In genomic region chr5:139682016-139682975, GRCh38 we compare ENCODE assay signal across 18 cellular contexts. TPM values are rescaled to one million over a fixed set of nuclear protein-coding genes. Genes with fewer than 3 reads are reported as not detected.
DNase-seq lines count a peak whose midpoint lies in the region; ATAC-seq, FAIRE-seq and TF ChIP-seq lines count a peak whose summit lies in the region.
"Had no signal": no experiment of that assay in that cellular context is flagged by ENCODE, and none has a peak within 500 bp of the region (broad histone marks: within the 10 kb centered on the region; RNA-seq: fewer than 3 reads in every experiment).

No MANE protein-coding gene starts in this region.

- TF ChIP-seq CTCF in H1 (IDR thresholded peaks at IDR 0.05; ENCODE audit: control extremely low read depth in 1 of 3, insufficient read depth in 1 of 3, low read depth in 1 of 3, low read length in 3 of 3) (no peak), nephron progenitor cell (IDR thresholded peaks at IDR 0.05) (no peak)

- 0 out of 2 replicates have a peak overlapping the region, but pooled peaks have one; percentile 7 for H2BK12ac ChIP-seq in H1 (ENCODE audit: low read depth, low read length)

- H3K9me3 Mint-ChIP-seq in nephron progenitor cell, result no peaks in the 10 kb centered on the region
- no peaks in the 10 kb centered on the region for H3K9me3 Mint-ChIP-seq in stimulated activated naive CD8-positive, alpha-beta T cell treated with anti-CD3 and anti-CD28 coated beads, Interleukin-15, amount 100 ng/mL, for 72 hours
- H3K9me3 Mint-ChIP-seq: activated naive CD8-positive, alpha-beta T cell treated with anti-CD3 and anti-CD28 coated beads for 36 hours had no signal

- H3K4me3 Mint-ChIP-seq in nephron progenitor cell, result peak overlapping the region; percentile 18
- peak overlapping the region; percentile 19 to 24 for H3K4me3 Mint-ChIP-seq in stimulated activated naive CD8-positive, alpha-beta T cell treated with anti-CD3 and anti-CD28 coated beads, Interleukin-15, amount 100 ng/mL, for 72 hours
- H3K4me3 Mint-ChIP-seq: activated naive CD8-positive, alpha-beta T cell treated with anti-CD3 and anti-CD28 coated beads for 36 hours had no signal

- no peak overlapping the region; a peak in 1 of 4 replicates for H3K4me2 ChIP-seq in H1 (ENCODE audit: insufficient read depth in 1 of 2, low read depth in 2 of 2, low read length in 2 of 2)

- no peaks in the 10 kb centered on the region for H3K27me3 Mint-ChIP-seq in nephron progenitor cell (ENCODE audit: low read depth, poor library complexity)
- H3K27me3 Mint-ChIP-seq in stimulated activated naive CD8-positive, alpha-beta T cell treated with anti-CD3 and anti-CD28 coated beads, Interleukin-15, amount 100 ng/mL, for 72 hours, result no peaks in the 10 kb centered on the region
- H3K27me3 Mint-ChIP-seq: activated naive CD8-positive, alpha-beta T cell treated with anti-CD3 and anti-CD28 coated beads for 36 hours had no signal

- H3K14ac ChIP-seq in H1 (ENCODE audit: insufficient read length), result no peak overlapping the region

- no peak for TF ChIP-seq EP300 in H1 (IDR thresholded peaks at IDR 0.05; ENCODE audit: borderline replicate concordance in 1 of 2, low read depth in 2 of 2, low read length in 2 of 2)

- peaks cover 20% of the 10 kb centered on the region for H3K79me1 ChIP-seq in H1 (ENCODE audit: low read depth, low read length)

- POLR2A ChIA-PET in H1 (lab: Charles Lee; ENCODE audit: partially characterized antibody) (interaction anchor here (1.1 to 5.2 kb wide), 7 partner anchors 11 to 34 kb away, joined by 3 to 20 read pairs (median 5); partner anchors contain the start of gene CXXC5), HEK293T (lab: Yijun Ruan, JAX) (no interaction called here)

- H2BK120ac ChIP-seq in H1 (replicated peaks; ENCODE audit: low read depth, low read length), result no peak overlapping the region

- H3K56ac ChIP-seq in H1 (replicated peaks; ENCODE audit: insufficient read length, low read depth, low read length), result no peak overlapping the region

- H3K9me3 ChIP-seq in KOPT-K1 (ENCODE audit: insufficient read depth, low read length, poor library complexity, severe bottlenecking), result no peaks in the 10 kb centered on the region
- H3K9me3 ChIP-seq in H1 (ENCODE audit: insufficient read depth in 2 of 2, low read depth in 1 of 2, low read length in 1 of 2), result no peaks in the 10 kb centered on the region
- H3K9me3 ChIP-seq: ovary had no signal

- H2AK5ac ChIP-seq in H1 (ENCODE audit: low read depth, low read length), result peak overlapping the region; percentile 91; the same call in 1 of the 2 replicates

- H3K23ac ChIP-seq in H1 (ENCODE audit: insufficient read length), result no peak overlapping the region

- H3K36me3 Mint-ChIP-seq in nephron progenitor cell (ENCODE audit: low read depth), result peaks cover 53% of the 10 kb centered on the region
- H3K36me3 Mint-ChIP-seq: activated naive CD8-positive, alpha-beta T cell treated with anti-CD3 and anti-CD28 coated beads for 36 hours had no signal

- peaks cover 0 to 17% of the 10 kb centered on the region in 2 experiments; a peak in 2 of 4 replicates for H3K79me2 ChIP-seq in H1 (ENCODE audit: control insufficient read depth in 1 of 2, insufficient read depth in 2 of 2, low read length in 2 of 2)

- H3K4ac ChIP-seq in H1 (replicated peaks; ENCODE audit: insufficient read length, low read depth, low read length), result no peak overlapping the region

- peak overlapping the region; percentile 31 for H3K27ac ChIP-seq in KOPT-K1 (ENCODE audit: low read depth, low read length, poor library complexity, severe bottlenecking)
- no peak overlapping the region for H3K27ac ChIP-seq in H1 (ENCODE audit: low read depth, low read length)
- H3K27ac ChIP-seq: C4-2B, foreskin keratinocyte, ovary had no signal

- WGBS in H1 (ENCODE audit: extremely low coverage in 1 of 2, insufficient coverage in 1 of 2, insufficient read length in 1 of 2, insufficient replicate concordance in 2 of 2, low coverage in 1 of 2, low lambda C conversion rate in 2 of 2, missing lambda C conversion rate in 1 of 2), 2 experiments, result 91% methylated on average over 28 of the region's 29 CpGs; no CpG with 5 or more reads in 1 of the 2 experiments

- peaks cover 89% of the 10 kb centered on the region for H3K4me1 Mint-ChIP-seq in nephron progenitor cell
- peaks cover 34% of the 10 kb centered on the region for H3K4me1 Mint-ChIP-seq in stimulated activated naive CD8-positive, alpha-beta T cell treated with anti-CD3 and anti-CD28 coated beads, Interleukin-15, amount 100 ng/mL, for 72 hours

- peak overlapping the region; percentile 83 for H4K91ac ChIP-seq in H1 (replicated peaks; ENCODE audit: insufficient read length, low read length)

- no peak for FAIRE-seq in H1 (lab: Jason Lieb, UNC)

- CTCF ChIA-PET in H1 (lab: Charles Lee; ENCODE audit: partially characterized antibody), result interaction anchor here (0.5 to 5.5 kb wide), 14 partner anchors 8 to 595 kb away, joined by 3 to 38 read pairs (median 3); no protein-coding TSS in a partner anchor
- CTCF ChIA-PET in HEK293T (lab: Yijun Ruan, JAX), result interaction anchor here (1.0 kb wide), 1 partner anchor 8 kb away, joined by 3 read pairs; no protein-coding TSS in a partner anchor

- H3K23me2 ChIP-seq in H1 (ENCODE audit: low read depth, low read length), result no peaks in the 10 kb centered on the region

- no peak overlapping the region; the same call in 1 of the 2 replicates for H3K18ac ChIP-seq in H1 (ENCODE audit: extremely low read depth, low read length)

- H4K20me1 ChIP-seq in H1 (replicated peaks in 1 of 2; ENCODE audit: control insufficient read depth in 1 of 2, insufficient read depth in 2 of 2, low read length in 2 of 2), result peaks cover 30 to 49% of the 10 kb centered on the region in 2 experiments

- H2BK5ac ChIP-seq in H1 (ENCODE audit: low read depth, low read length), result 0 out of 2 replicates have a peak overlapping the region, but pooled peaks have one; percentile 52

- H4K8ac ChIP-seq in H1 (ENCODE audit: extremely low read depth, insufficient read depth, low read length), result peak overlapping the region; percentile 28

- H3K27ac Mint-ChIP-seq in nephron progenitor cell, result peak overlapping the region; percentile 77
- no peak overlapping the region for H3K27ac Mint-ChIP-seq in stimulated activated naive CD8-positive, alpha-beta T cell treated with anti-CD3 and anti-CD28 coated beads, Interleukin-15, amount 100 ng/mL, for 72 hours
- H3K27ac Mint-ChIP-seq: activated naive CD8-positive, alpha-beta T cell treated with anti-CD3 and anti-CD28 coated beads for 36 hours had no signal

- TF ChIP-seq POLR2A in H1 (IDR thresholded peaks at IDR 0.05; ENCODE audit: control extremely low read depth in 1 of 2, low read depth in 2 of 2, low read length in 2 of 2), result no peak

- H3K9ac ChIP-seq in H1 (replicated peaks in 1 of 4; ENCODE audit: extremely low read depth in 1 of 4, low read depth in 3 of 4, low read length in 3 of 4), result no peak overlapping the region

- 0 out of 2 replicates have a peak overlapping the region, but pooled peaks have one; percentile 61 for H2BK20ac ChIP-seq in H1 (ENCODE audit: low read length)

- no peak for TF ChIP-seq RAD21 in H1 (IDR thresholded peaks at IDR 0.05 in 1 of 2, conservative IDR thresholded peaks at IDR 0.05 in 1 of 2; ENCODE audit: low read depth in 2 of 2, low read length in 2 of 2)

- peaks cover 23 to 58% (median 48%) of the 10 kb centered on the region in 4 experiments for H3K4me1 ChIP-seq in H1 (replicated peaks in 1 of 4; ENCODE audit: control insufficient read depth in 3 of 4, insufficient read depth in 4 of 4, low read length in 3 of 4)
- H3K4me1 ChIP-seq: foreskin keratinocyte had no signal

- no peaks in the 10 kb centered on the region for H3K27me3 ChIP-seq in H1 (replicated peaks in 1 of 4; ENCODE audit: control insufficient read depth in 3 of 4, extremely low read depth in 1 of 4, insufficient read depth in 3 of 4, low read length in 3 of 4)
- H3K27me3 ChIP-seq: foreskin keratinocyte, ovary had no signal

- no peak overlapping the region for H2AFZ ChIP-seq in H1 (ENCODE audit: low read length)

- no peak overlapping the region for H3K4me3 ChIP-seq in H1 (ENCODE audit: extremely low read depth in 1 of 4, insufficient read depth in 2 of 4, low read depth in 3 of 4, low read length in 4 of 4)
- H3K4me3 ChIP-seq: ovary had no signal

- H4K5ac ChIP-seq in H1 (ENCODE audit: insufficient read length, low read depth, low read length), result no peak overlapping the region

- no peak for DNase-seq in H1 (ENCODE audit: low read depth in 1 of 2, low spot score in 2 of 2)
- no peak for DNase-seq in nephron progenitor cell
- no peak for DNase-seq in stimulated activated naive CD8-positive, alpha-beta T cell treated with anti-CD3 and anti-CD28 coated beads, Interleukin-15, amount 100 ng/mL, for 72 hours
- no peak for DNase-seq in HEK293T (ENCODE audit: extremely low spot score)
- DNase-seq in COR-L47 (lab: John Stamatoyannopoulos, UW), result no peak
- DNase-seq in T-helper 1 cell, result no peak
- DNase-seq: activated CD4-positive, alpha-beta T cell treated with anti-CD3 and anti-CD28 coated beads for 48 hours; activated naive CD8-positive, alpha-beta T cell treated with anti-CD3 and anti-CD28 coated beads for 36 hours; foreskin keratinocyte; mammary epithelial cell; NCI-H1694 treated with DMSO at 0.1 percent for 48 hours; NCI-H446; ovary; SIG-M5; stimulated activated CD4-positive, alpha-beta T cell treated with anti-CD3 and anti-CD28 coated beads, Interleukin-12 subunit alpha, Interleukin-12 subunit beta, amount 100 ng/mL, for 4 hours; T1000 had no signal

- no peak overlapping the region; the same call in 1 of the 2 replicates for H2BK15ac ChIP-seq in H1 (ENCODE audit: low read length)

- H3K36me3 ChIP-seq in KOPT-K1 (ENCODE audit: insufficient read depth, low read length), result peaks cover 47% of the 10 kb centered on the region; the same call in 1 of the 2 replicates
- peaks cover 2 to 14% (median 10%) of the 10 kb centered on the region in 4 experiments; a peak in 5 of 8 replicates for H3K36me3 ChIP-seq in H1 (ENCODE audit: control insufficient read depth in 2 of 4, insufficient read depth in 4 of 4, low read length in 3 of 4)
- H3K36me3 ChIP-seq: ovary had no signal

- no peak for ATAC-seq in stimulated activated naive CD8-positive, alpha-beta T cell treated with anti-CD3 and anti-CD28 coated beads, Interleukin-15, amount 100 ng/mL, for 72 hours
- ATAC-seq: foreskin keratinocyte had no signal

TF ChIP-seq in H1, 55 proteins besides CTCF, POLR2A, EP300 and RAD21 (continues in another document):
- TF ChIP-seq FOSL1 (IDR thresholded peaks at IDR 0.05; ENCODE audit: insufficient read depth, low read depth, low read length), result no peak

TF ChIP-seq in HEK293T, 16 proteins besides CTCF, POLR2A, EP300 and RAD21 (continues in another document):
- TF ChIP-seq L3MBTL2 (conservative IDR thresholded peaks at IDR 0.05) (no peak), SUZ12 (IDR thresholded peaks at IDR 0.05) (no peak)

RNA-seq across cellular contexts. Expression of gene CXXC5, which starts 34.1 kb away (rescaled TPM):
- total RNA-seq in H1 (2021; fragmentation: NEBNext Ultra II Directional; extraction: Animal tissue kit (Norgen Biotek cat#: 25700)), result 74.0 and 78.3 TPM in 2 replicates
- polyA plus RNA-seq in H1 (2011; rRNA removed), result 61.4 and 83.5 TPM in 2 replicates
- 68.8 TPM for polyA plus RNA-seq in H1 (2011; cell fraction: cytosol; rRNA removed)
- 52.7 TPM for polyA plus RNA-seq in H1 (2011; cell fraction: nucleus; rRNA removed)
- 35.6 to 47.4 TPM (median 43.3 TPM) in 4 replicates for polyA plus RNA-seq in H1 (2012, experiment 1 of 2)
- 56.6 TPM for polyA plus RNA-seq in H1 (2012, experiment 2 of 2)
- polyA plus RNA-seq in H1 (2013, experiment 1 of 2), result 62.3 TPM
- 67.3 TPM for polyA plus RNA-seq in H1 (2013, experiment 2 of 2)
- 25.6 and 39.8 TPM in 2 replicates for polyA minus RNA-seq in H1 (2011; rRNA and poly(A)+ RNA removed)
- 50.7 TPM for polyA minus RNA-seq in H1 (2011; cell fraction: cytosol; rRNA and poly(A)+ RNA removed)
- 39.2 TPM for polyA minus RNA-seq in H1 (2011; cell fraction: nucleus; rRNA and poly(A)+ RNA removed)
